Comparison of ENCODE assay signal across 8 cellular contexts in the genomic region with DNA sequence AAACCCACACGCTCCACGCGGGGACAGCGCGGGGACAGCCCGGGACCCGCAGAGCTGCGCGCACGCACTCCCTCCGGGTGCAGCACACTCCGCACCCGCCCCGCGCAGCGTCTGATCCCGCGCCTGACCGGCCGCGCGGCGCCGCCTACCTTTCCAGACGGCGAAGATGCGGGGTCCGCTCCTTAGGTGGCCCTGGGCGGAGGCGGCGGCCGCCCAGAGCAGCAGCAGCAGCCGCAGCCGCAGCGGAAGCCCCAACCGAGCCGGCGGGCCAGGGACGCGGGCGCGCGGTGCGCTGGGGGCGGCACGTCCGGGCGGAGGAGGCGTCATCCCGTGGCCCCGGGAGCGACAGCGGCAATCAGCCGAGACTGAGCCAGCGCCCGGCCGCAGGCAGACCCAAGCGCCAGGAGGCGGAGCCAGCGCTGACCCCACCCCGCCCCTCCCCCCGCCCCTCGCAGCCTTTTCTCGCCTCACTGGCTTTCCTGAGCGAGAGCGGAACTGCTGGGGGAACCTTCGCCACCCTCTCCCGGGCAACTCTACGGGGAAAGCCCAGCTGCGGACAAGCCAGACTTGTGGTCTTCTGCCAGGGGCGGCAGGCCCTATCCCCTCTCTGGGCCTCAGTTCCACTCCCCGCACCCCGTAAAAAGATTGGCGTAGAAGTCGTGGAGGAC.
DNase-seq lines count a peak whose midpoint lies in the region; ATAC-seq and TF ChIP-seq lines count a peak whose summit lies in the region.

A gene with protein sequence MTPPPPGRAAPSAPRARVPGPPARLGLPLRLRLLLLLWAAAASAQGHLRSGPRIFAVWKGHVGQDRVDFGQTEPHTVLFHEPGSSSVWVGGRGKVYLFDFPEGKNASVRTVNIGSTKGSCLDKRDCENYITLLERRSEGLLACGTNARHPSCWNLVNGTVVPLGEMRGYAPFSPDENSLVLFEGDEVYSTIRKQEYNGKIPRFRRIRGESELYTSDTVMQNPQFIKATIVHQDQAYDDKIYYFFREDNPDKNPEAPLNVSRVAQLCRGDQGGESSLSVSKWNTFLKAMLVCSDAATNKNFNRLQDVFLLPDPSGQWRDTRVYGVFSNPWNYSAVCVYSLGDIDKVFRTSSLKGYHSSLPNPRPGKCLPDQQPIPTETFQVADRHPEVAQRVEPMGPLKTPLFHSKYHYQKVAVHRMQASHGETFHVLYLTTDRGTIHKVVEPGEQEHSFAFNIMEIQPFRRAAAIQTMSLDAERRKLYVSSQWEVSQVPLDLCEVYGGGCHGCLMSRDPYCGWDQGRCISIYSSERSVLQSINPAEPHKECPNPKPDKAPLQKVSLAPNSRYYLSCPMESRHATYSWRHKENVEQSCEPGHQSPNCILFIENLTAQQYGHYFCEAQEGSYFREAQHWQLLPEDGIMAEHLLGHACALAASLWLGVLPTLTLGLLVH (minus strand): TSS at position 367 of the 668 bp plus-strand sequence. CDS start 40 bp downstream, at position 327.

- H3K27ac ChIP-seq in coronary artery: peak within 1 kb of the TSS in 1 of 2 donors; percentile 71

- peak within 1 kb of the TSS; percentile 97 for H3K4me3 ChIP-seq in coronary artery

- no peak for TF ChIP-seq CTCF in coronary artery (IDR thresholded peaks at IDR 0.05)

- peak; percentile 71 for ATAC-seq in HG02884 (IDR thresholded peaks at IDR 0.05; ENCODE audit: unreplicated experiment)

- DNase-seq in NCI-H187 (lab: John Stamatoyannopoulos, UW) (peak; percentile 49), NCI-H187 treated with DMSO at 0.1 percent for 48 hours (lab: John Stamatoyannopoulos, UW) (no peak), NCI-H226 (peak; percentile 69), coronary artery (ENCODE audit: low spot score) (peak; percentile 88), left kidney (ENCODE audit: low read depth, low spot score) (peak; percentile 94)
- DNase-seq in activated CD4-positive, alpha-beta T cell treated with anti-CD3 and anti-CD28 coated beads for 48 hours: peak; percentile 86
- DNase-seq in stimulated activated CD4-positive, alpha-beta T cell treated with anti-CD3 and anti-CD28 coated beads, Interleukin-2, amount 100 ng/mL, for 24 hours: peak; percentile 81 to 86
